In the genomic region with DNA sequence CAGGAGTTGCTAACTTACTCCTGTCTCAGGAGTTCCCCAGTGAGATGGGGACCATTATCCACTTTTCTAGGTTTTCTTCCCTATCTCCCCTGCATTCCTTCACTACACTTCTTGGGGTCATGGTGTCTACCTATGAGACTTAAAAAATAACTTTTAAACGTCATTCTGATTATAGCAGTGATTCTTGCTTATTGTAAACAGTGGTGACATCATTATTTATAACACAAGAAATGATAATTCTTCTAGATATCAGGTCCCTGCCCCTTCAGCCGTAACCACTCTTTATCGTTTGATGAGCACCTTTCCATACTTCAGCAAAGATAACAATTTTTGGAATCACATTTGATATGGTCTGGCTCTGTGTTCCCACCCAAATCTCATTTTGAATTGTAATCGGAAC, we compare ENCODE assay signal across 33 cellular contexts. TPM values are rescaled to one million over a fixed set of nuclear protein-coding genes. Genes with fewer than 3 reads are reported as not detected.
"Had no signal": no experiment of that assay in that cellular context is flagged by ENCODE, and none has a peak within 500 bp of the region (broad histone marks: within the 10 kb centered on the region; RNA-seq: fewer than 3 reads in every experiment).

No MANE protein-coding gene starts in this region.

- FAIRE-seq: astrocyte, bronchial epithelial cell had no signal

- H3K36me3 ChIP-seq: adrenal gland, ascending aorta, brain microvascular endothelial cell, breast epithelium, cardiac muscle cell had no signal

- DNase-seq: activated effector memory CD4-positive, alpha-beta T cell treated with anti-CD3 and anti-CD28 coated beads, Interleukin-2, amount 50 U/mL, for 16 hours; activated effector memory CD4-positive, alpha-beta T cell treated with Interleukin-2 at 50 U/mL for 16 hours; activated gamma-delta T cell; activated gamma-delta T cell treated with Interleukin-2 at 50 U/mL for 16 hours; activated naive CD4-positive, alpha-beta T cell; activated naive CD4-positive, alpha-beta T cell treated with anti-CD3 and anti-CD28 coated beads for 36 hours; activated naive CD4-positive, alpha-beta T cell treated with anti-CD3 and anti-CD28 coated beads, Interleukin-2, amount 10 ng/mL, durations not matched to agents 7 days and 5 days; activated naive CD4-positive, alpha-beta T cell treated with anti-CD3 and anti-CD28 coated beads, Interleukin-2, amount 50 U/mL, for 16 hours; activated naive CD4-positive, alpha-beta T cell treated with Interleukin-2 at 50 U/mL for 16 hours; activated naive CD8-positive, alpha-beta T cell treated with anti-CD3 and anti-CD28 coated beads for 36 hours; activated naive CD8-positive, alpha-beta T cell treated with anti-CD3 and anti-CD28 coated beads, Interleukin-2, amount 10 ng/mL, durations not matched to agents 7 days and 5 days; activated naive CD8-positive, alpha-beta T cell treated with anti-CD3 and anti-CD28 coated beads, Interleukin-2, amount 50 U/mL, for 24 hours; activated T-cell treated with anti-CD3 and anti-CD28 coated beads, Interleukin-2, amount 50 U/mL, for 24 hours; activated T-cell treated with anti-CD3 and anti-CD28 coated beads, Interleukin-2, amount 50 U/mL, for 4 hours; activated T-cell treated with anti-CD3 and anti-CD28 coated beads, Interleukin-2, amount 50 U/mL, for 48 hours; activated T-cell treated with anti-CD3 and anti-CD28 coated beads, Interleukin-2, amount 50 U/mL, for 72 hours; adrenal gland; amniotic stem cell; amygdala; anterior cingulate cortex; aorta; body of pancreas; brain microvascular endothelial cell; caudate nucleus; central memory CD4-positive, alpha-beta T cell; cerebellar nuclear complex had no signal

- H3K4me3 ChIP-seq: adrenal gland, ascending aorta, body of pancreas, breast epithelium, cardiac muscle cell had no signal

- H3K9me3 ChIP-seq: adrenal gland, ascending aorta, body of pancreas, breast epithelium had no signal

- H3K4me1 ChIP-seq: adrenal gland, ascending aorta, body of pancreas, breast epithelium had no signal

- H3K27ac ChIP-seq: adrenal gland, ascending aorta, body of pancreas, brain microvascular endothelial cell, breast epithelium, cardiac muscle cell had no signal

- H3K27me3 ChIP-seq: adrenal gland, ascending aorta, body of pancreas, brain microvascular endothelial cell, breast epithelium, cardiac muscle cell had no signal

- ATAC-seq: activated naive CD4-positive, alpha-beta T cell treated with anti-CD3 and anti-CD28 coated beads, Interleukin-2, amount 50 U/mL, for 72 hours; activated naive CD8-positive, alpha-beta T cell treated with anti-CD3 and anti-CD28 coated beads, Interleukin-2, amount 50 U/mL, for 24 hours; activated T-cell treated with anti-CD3 and anti-CD28 coated beads, Interleukin-2, amount 50 U/mL, for 4 hours; activated T-cell treated with anti-CD3 and anti-CD28 coated beads, Interleukin-2, amount 50 U/mL, for 72 hours; activated T-helper 17 cell treated with anti-CD3 and anti-CD28 coated beads, Interleukin-2, amount 50 U/mL, for 72 hours; body of pancreas had no signal

RNA-seq across cellular contexts. Expression of a gene that starts 27.2 kb away (rescaled TPM):
- total RNA-seq: activated naive CD4-positive, alpha-beta T cell treated with anti-CD3 and anti-CD28 coated beads for 36 hours; activated naive CD4-positive, alpha-beta T cell treated with anti-CD3 and anti-CD28 coated beads, Interleukin-2, amount 50 U/mL, for 72 hours; activated naive CD8-positive, alpha-beta T cell treated with anti-CD3 and anti-CD28 coated beads for 36 hours; activated naive CD8-positive, alpha-beta T cell treated with anti-CD3 and anti-CD28 coated beads, Interleukin-2, amount 10 ng/mL, durations not matched to agents 7 days and 5 days; activated T-helper 17 cell treated with anti-CD3 and anti-CD28 coated beads, Interleukin-2, amount 50 U/mL, for 72 hours had no signal
